In genomic region chr3:149356630-149357029, GRCh38 we compare ENCODE assay signal across 20 cellular contexts. TPM values are rescaled to one million over a fixed set of nuclear protein-coding genes. Genes with fewer than 3 reads are reported as not detected.
"Had no signal": no experiment of that assay in that cellular context is flagged by ENCODE, and none has a peak within 500 bp of the region (broad histone marks: within the 10 kb centered on the region; RNA-seq: fewer than 3 reads in every experiment).

No MANE protein-coding gene starts in this region.

- H3K9me3 ChIP-seq: heart right ventricle, mucosa of descending colon, ovary, sigmoid colon, thyroid gland had no signal

- DNase-seq: activated CD4-positive, alpha-beta T cell treated with anti-CD3 and anti-CD28 coated beads for 1 hour; activated CD4-positive, alpha-beta T cell treated with anti-CD3 and anti-CD28 coated beads, Interleukin-2, amount 50 U/mL, for 4 hours; activated naive CD8-positive, alpha-beta T cell treated with anti-CD3 and anti-CD28 coated beads for 36 hours; amniotic stem cell; dorsolateral prefrontal cortex; erythroblast; heart right ventricle; immature natural killer cell; mesenchymal stem cell; mucosa of descending colon; naive B cell; ovary; sigmoid colon; stimulated activated naive B cell treated with anti-CD40 and anti-IgM and Interleukin-4, amounts not matched to agents 10 μg/mL and 1 μg/mL and 100 μg/mL, for 72 hours; SW 1271; T-helper 2 cell; thyroid gland; WERI-Rb-1 had no signal

- H3K4me1 ChIP-seq: sigmoid colon had no signal

- H3K9me3 Mint-ChIP-seq: activated naive CD8-positive, alpha-beta T cell treated with anti-CD3 and anti-CD28 coated beads for 36 hours; immature natural killer cell had no signal

- ATAC-seq: stimulated activated naive B cell treated with anti-CD40 and anti-IgM and Interleukin-4, amounts not matched to agents 10 μg/mL and 1 μg/mL and 100 μg/mL, for 72 hours had no signal

- H3K4me1 Mint-ChIP-seq: activated naive CD8-positive, alpha-beta T cell treated with anti-CD3 and anti-CD28 coated beads for 36 hours; brain; immature natural killer cell; naive B cell; stimulated activated naive B cell treated with anti-CD40 and anti-IgM and Interleukin-4, amounts not matched to agents 10 μg/mL and 1 μg/mL and 100 μg/mL, for 72 hours had no signal

- H3K36me3 Mint-ChIP-seq: activated naive CD8-positive, alpha-beta T cell treated with anti-CD3 and anti-CD28 coated beads for 36 hours; brain; immature natural killer cell; naive B cell; stimulated activated naive B cell treated with anti-CD40 and anti-IgM and Interleukin-4, amounts not matched to agents 10 μg/mL and 1 μg/mL and 100 μg/mL, for 72 hours had no signal

- H3K27me3 Mint-ChIP-seq: brain had no signal

- H3K27ac Mint-ChIP-seq: activated naive CD8-positive, alpha-beta T cell treated with anti-CD3 and anti-CD28 coated beads for 36 hours; immature natural killer cell; naive B cell; stimulated activated naive B cell treated with anti-CD40 and anti-IgM and Interleukin-4, amounts not matched to agents 10 μg/mL and 1 μg/mL and 100 μg/mL, for 72 hours had no signal

- H3K4me3 ChIP-seq: dorsolateral prefrontal cortex, heart right ventricle, mucosa of descending colon, ovary, sigmoid colon, thyroid gland had no signal

- H3K27me3 ChIP-seq: heart right ventricle, ovary, sigmoid colon, thyroid gland had no signal

- H3K4me3 Mint-ChIP-seq: activated naive CD8-positive, alpha-beta T cell treated with anti-CD3 and anti-CD28 coated beads for 36 hours; brain; immature natural killer cell; naive B cell; stimulated activated naive B cell treated with anti-CD40 and anti-IgM and Interleukin-4, amounts not matched to agents 10 μg/mL and 1 μg/mL and 100 μg/mL, for 72 hours had no signal

- H3K27ac ChIP-seq: dorsolateral prefrontal cortex, ovary, thyroid gland, WERI-Rb-1 had no signal

- H3K36me3 ChIP-seq: heart right ventricle, ovary, sigmoid colon, thyroid gland, WERI-Rb-1 had no signal

RNA-seq across cellular contexts. Expression of gene TM4SF1, which starts 20.8 kb away (rescaled TPM):
- total RNA-seq: activated CD8-positive, alpha-beta memory T cell treated with anti-CD3 and anti-CD28 coated beads for 36 hours; activated naive CD8-positive, alpha-beta T cell treated with anti-CD3 and anti-CD28 coated beads for 36 hours had no signal
- polyA plus RNA-seq: immature natural killer cell had no signal

RNA-seq across cellular contexts. Expression of gene TM4SF18, which starts 23.2 kb away (rescaled TPM):
- total RNA-seq: activated CD8-positive, alpha-beta memory T cell treated with anti-CD3 and anti-CD28 coated beads for 36 hours; activated naive CD8-positive, alpha-beta T cell treated with anti-CD3 and anti-CD28 coated beads for 36 hours had no signal
- polyA plus RNA-seq: immature natural killer cell had no signal
